Comparison of ENCODE assay signal across 3 cellular contexts in genomic region chr2:132488491-132488890, GRCh38.
"Had no signal": no experiment of that assay in that cellular context is flagged by ENCODE, and none has a peak within 500 bp of the region (broad histone marks: within the 10 kb centered on the region; RNA-seq: fewer than 3 reads in every experiment).

No MANE protein-coding gene starts in this region.

- ATAC-seq: GM12878 had no signal

- DNase-seq: GDM1, GF-D8 had no signal

- H3K4me3 ChIP-seq: GM12878 had no signal
